Comparison of ENCODE assay signal across 11 cellular contexts in genomic region chr10:107542607-107543006, GRCh38.
"Had no signal": no experiment of that assay in that cellular context is flagged by ENCODE, and none has a peak within 500 bp of the region (broad histone marks: within the 10 kb centered on the region; RNA-seq: fewer than 3 reads in every experiment).

No MANE protein-coding gene starts in this region.

- FAIRE-seq: H54, HepG2 had no signal

- H3K4me3 ChIP-seq: HAP-1 had no signal

- H3K4me3 Mint-ChIP-seq: HFFc6, IgD-negative memory B cell had no signal

- H3K27ac ChIP-seq: HL-60, KMS-11 had no signal

- H3K36me3 ChIP-seq: HAP-1 had no signal

- H3K9ac ChIP-seq: KMS-11 had no signal

- DNase-seq: GOT3, HFFc6, Karpas-422, KBM-7 had no signal

- ATAC-seq: HCT116, HepG2 had no signal

- H3K27ac Mint-ChIP-seq: HFFc6 had no signal

- H3K4me2 ChIP-seq: KMS-11 had no signal

- H3K27me3 Mint-ChIP-seq: IgD-negative memory B cell had no signal
